In the genomic region with DNA sequence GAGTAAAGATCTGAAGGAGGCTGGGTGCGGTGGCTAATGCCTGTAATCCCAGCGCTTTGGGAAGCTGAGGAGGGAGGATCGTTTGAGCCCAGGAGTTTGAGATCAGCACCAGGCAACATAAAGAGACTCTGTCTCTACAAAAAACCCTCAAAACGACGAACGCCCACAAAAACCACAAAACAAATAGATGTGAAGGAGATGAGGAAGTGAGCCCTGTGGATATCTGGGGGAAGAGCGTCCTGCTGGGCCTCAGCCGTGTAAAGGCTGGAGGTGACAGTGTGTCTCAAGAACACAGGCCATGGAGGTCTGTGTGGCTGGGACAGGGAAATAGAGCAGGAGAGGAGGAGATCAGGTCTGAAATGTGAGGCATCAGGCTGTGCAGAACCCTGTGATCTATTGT, we compare ENCODE assay signal across 8 cellular contexts.
A peak's percentile ranks its signal among the peaks of the same experiment; 100 is the strongest.
DNase-seq lines count a peak whose midpoint lies in the region; ATAC-seq and TF ChIP-seq lines count a peak whose summit lies in the region.

No MANE protein-coding gene starts in this region.

- H3K4me3 ChIP-seq in SU-DHL-6 (ENCODE audit: insufficient read depth, low read length, poor library complexity, severe bottlenecking) = no peak overlapping the region

- H3K4me2 ChIP-seq in SU-DHL-6 (ENCODE audit: low read depth, low read length, poor library complexity, severe bottlenecking) = peak overlapping the region; percentile 32

- H3K9ac ChIP-seq in SU-DHL-6 (ENCODE audit: low read length) = no peak overlapping the region

- H3K9me3 ChIP-seq in SU-DHL-6 (ENCODE audit: insufficient read depth, low read length) = no peaks in the 10 kb centered on the region

- H2AFZ ChIP-seq in SU-DHL-6 (ENCODE audit: low read depth, low read length, severe bottlenecking) = no peak overlapping the region

- H3K79me2 ChIP-seq in SU-DHL-6 (ENCODE audit: insufficient read depth, low read length) = no peaks in the 10 kb centered on the region

- peak; percentile 31 for DNase-seq in COLO668 (lab: John Stamatoyannopoulos, UW; ENCODE audit: unreplicated experiment)
- peak; percentile 51 for DNase-seq in non-pigmented ciliary epithelial cell (ENCODE audit: low read depth)
- no peak for DNase-seq in NCI-H146 treated with DMSO at 0.1 percent for 48 hours (lab: John Stamatoyannopoulos, UW; ENCODE audit: unreplicated experiment)
- no peak for DNase-seq in GM03348 (ENCODE audit: low spot score)
- DNase-seq in activated gamma-delta T cell treated with Interleukin-2 at 50 U/mL for 16 hours = no peak

- no peak for TF ChIP-seq CTCF in SU-DHL-6 (IDR thresholded peaks at IDR 0.05; ENCODE audit: insufficient read depth, low read length, poor library complexity, severe bottlenecking)

- no peaks in the 10 kb centered on the region for H3F3A ChIP-seq in SU-DHL-6 (ENCODE audit: insufficient read depth)

- H3K9me2 ChIP-seq in SU-DHL-6 (replicated peaks; ENCODE audit: insufficient read depth, low read length) = no peaks in the 10 kb centered on the region

- no peaks in the 10 kb centered on the region for H4K20me1 ChIP-seq in SU-DHL-6 (ENCODE audit: low read depth, low read length)

- H3K27ac ChIP-seq in SU-DHL-6 (ENCODE audit: low read depth, low read length) = no peak overlapping the region

- ATAC-seq in GM19395 (IDR thresholded peaks at IDR 0.05; ENCODE audit: unreplicated experiment) = peak; percentile 98
- ATAC-seq in HG03342 (IDR thresholded peaks at IDR 0.05; ENCODE audit: unreplicated experiment) = peak; percentile 95

- no peaks in the 10 kb centered on the region for H3K36me3 ChIP-seq in SU-DHL-6 (ENCODE audit: low read length)

- no peaks in the 10 kb centered on the region for H3K27me3 ChIP-seq in SU-DHL-6 (ENCODE audit: low read length)

Comparison
In these comparisons a context has a peak if more than half of its experiments do, and no peak if none do; other contexts are left out.
1. DNase-seq: peak in COLO668 (single experiment) and non-pigmented ciliary epithelial cell (single experiment); none in NCI-H146 treated with DMSO at 0.1 percent for 48 hours (single experiment), GM03348 (single experiment) and activated gamma-delta T cell treated with Interleukin-2 at 50 U/mL for 16 hours (single experiment).